26 cellular contexts compared by ENCODE assay signal in genomic region chr2:168934826-168935225, GRCh38. TPM values are rescaled to one million over a fixed set of nuclear protein-coding genes. Genes with fewer than 3 reads are reported as not detected.
DNase-seq lines count a peak whose midpoint lies in the region; TF ChIP-seq lines count a peak whose summit lies in the region.
"Had no signal": no experiment of that assay in that cellular context is flagged by ENCODE, and none has a peak within 500 bp of the region (broad histone marks: within the 10 kb centered on the region; RNA-seq: fewer than 3 reads in every experiment).

No MANE protein-coding gene starts in this region.

- H3K4me3 Mint-ChIP-seq in endothelial cell (ENCODE audit: unreplicated experiment), result no peak overlapping the region
- H3K4me3 Mint-ChIP-seq in activated CD4-positive, alpha-beta memory T cell treated with anti-CD3 and anti-CD28 coated beads, Interleukin-2, amount 10 ng/mL, durations not matched to agents 7 days and 5 days, result no peak overlapping the region
- H3K4me3 Mint-ChIP-seq: CD4-positive, alpha-beta T cell had no signal

- POLR2A ChIA-PET in activated CD4-positive, alpha-beta memory T cell treated with anti-CD3 and anti-CD28 coated beads, Interleukin-2, amount 10 ng/mL, durations not matched to agents 7 days and 5 days (lab: Charles Lee), result interaction anchor here (0.6 to 0.7 kb wide), 2 partner anchors 439 to 502 kb away, joined by 3 to 4 read pairs; no protein-coding TSS in a partner anchor

- H3K27ac Mint-ChIP-seq in endothelial cell (ENCODE audit: unreplicated experiment), result peak overlapping the region; percentile 80
- no peak overlapping the region for H3K27ac Mint-ChIP-seq in activated CD4-positive, alpha-beta memory T cell treated with anti-CD3 and anti-CD28 coated beads, Interleukin-2, amount 10 ng/mL, durations not matched to agents 7 days and 5 days
- H3K27ac Mint-ChIP-seq: CD4-positive, alpha-beta T cell; HFFc6 had no signal

- no peaks in the 10 kb centered on the region for H3K27me3 Mint-ChIP-seq in endothelial cell (ENCODE audit: unreplicated experiment)
- H3K27me3 Mint-ChIP-seq in activated CD4-positive, alpha-beta memory T cell treated with anti-CD3 and anti-CD28 coated beads, Interleukin-2, amount 10 ng/mL, durations not matched to agents 7 days and 5 days, result peaks cover 13% of the 10 kb centered on the region

- TF ChIP-seq CTCF in AG10803 (conservative IDR thresholded peaks at IDR 0.05; ENCODE audit: low read length) (no peak), endothelial cell (IDR thresholded peaks at IDR 0.05; ENCODE audit: unreplicated experiment) (no peak)

- no peaks in the 10 kb centered on the region for H3K9me3 Mint-ChIP-seq in endothelial cell (ENCODE audit: unreplicated experiment)
- H3K9me3 Mint-ChIP-seq in activated CD4-positive, alpha-beta memory T cell treated with anti-CD3 and anti-CD28 coated beads, Interleukin-2, amount 10 ng/mL, durations not matched to agents 7 days and 5 days, result no peaks in the 10 kb centered on the region
- H3K9me3 Mint-ChIP-seq: CD4-positive, alpha-beta T cell; HFFc6 had no signal

- CTCF ChIA-PET in activated CD4-positive, alpha-beta memory T cell treated with anti-CD3 and anti-CD28 coated beads, Interleukin-2, amount 10 ng/mL, durations not matched to agents 7 days and 5 days (lab: Charles Lee), result no interaction called here

- no peaks in the 10 kb centered on the region for H3K36me3 Mint-ChIP-seq in endothelial cell (ENCODE audit: low read depth, unreplicated experiment)
- H3K36me3 Mint-ChIP-seq in activated CD4-positive, alpha-beta memory T cell treated with anti-CD3 and anti-CD28 coated beads, Interleukin-2, amount 10 ng/mL, durations not matched to agents 7 days and 5 days (ENCODE audit: low read depth), result no peaks in the 10 kb centered on the region

- DNase-seq in AG10803 (ENCODE audit: low read depth) (peak; percentile 16), HCEC 1CT (peak; percentile 3), endothelial cell (ENCODE audit: low spot score) (no peak), glomerular visceral epithelial cell (ENCODE audit: extremely low spot score) (peak; percentile 6), NCI-H1694 (lab: John Stamatoyannopoulos, UW) (no peak), DMS53 (lab: John Stamatoyannopoulos, UW) (no peak), NCI-H1417 (lab: John Stamatoyannopoulos, UW) (no peak)
- DNase-seq in activated CD4-positive, alpha-beta memory T cell treated with anti-CD3 and anti-CD28 coated beads, Interleukin-2, amount 10 ng/mL, durations not matched to agents 7 days and 5 days, result no peak
- DNase-seq: CD4-positive, alpha-beta T cell; COR-L47; DMS79 treated with DMSO at 0.1 percent for 48 hours; H7; HFFc6; KBM-7; NCI-H1092; NCI-H1436 treated with DMSO at 0.1 percent for 48 hours; NCI-H2029 treated with DMSO at 0.1 percent for 48 hours; NCI-H345; NCI-H524; NCI-H774; NK-92 treated with Interleukin-12 subunit alpha and Interleukin-12 subunit beta, amount 100 ng/mL, for 24 hours; SIG-M5; SK-N-SH had no signal

- H3K4me1 Mint-ChIP-seq in endothelial cell (ENCODE audit: unreplicated experiment), result peaks cover 18% of the 10 kb centered on the region
- peaks cover under 1% of the 10 kb centered on the region for H3K4me1 Mint-ChIP-seq in activated CD4-positive, alpha-beta memory T cell treated with anti-CD3 and anti-CD28 coated beads, Interleukin-2, amount 10 ng/mL, durations not matched to agents 7 days and 5 days

- no peak overlapping the region for H3K4me3 ChIP-seq in AG10803 (ENCODE audit: low read length)

RNA-seq across cellular contexts. Expression of gene G6PC2, which starts 33.7 kb away (rescaled TPM):
- total RNA-seq in endothelial cell (ENCODE audit: unreplicated experiment), result not detected
- not detected for total RNA-seq in activated CD4-positive, alpha-beta memory T cell treated with anti-CD3 and anti-CD28 coated beads, Interleukin-2, amount 10 ng/mL, durations not matched to agents 7 days and 5 days
- total RNA-seq: A172; CD4-positive, alpha-beta T cell; H7; HepG2; HFFc6; HT-29 had no signal

RNA-seq across cellular contexts. Expression of gene SPC25, which starts 44.6 kb away (rescaled TPM):
- total RNA-seq in endothelial cell (ENCODE audit: unreplicated experiment), result 6.2 TPM
- 10 to 100 TPM; 33.3 to 34.2 TPM for total RNA-seq in activated CD4-positive, alpha-beta memory T cell treated with anti-CD3 and anti-CD28 coated beads, Interleukin-2, amount 10 ng/mL, durations not matched to agents 7 days and 5 days

Comparison
In these comparisons a context has a peak if more than half of its experiments do, and no peak if none do; other contexts are left out.
1. DNase-seq: peak in AG10803 (single experiment), HCEC 1CT (single experiment) and glomerular visceral epithelial cell (single experiment); none in endothelial cell (single experiment), NCI-H1694 (single experiment), DMS53 (single experiment), activated CD4-positive, alpha-beta memory T cell treated with anti-CD3 and anti-CD28 coated beads, Interleukin-2, amount 10 ng/mL, durations not matched to agents 7 days and 5 days (single experiment) and NCI-H1417 (0 of 3).